1 cellular context compared by ENCODE assay signal in genomic region chr17:76723812-76724211, GRCh38.
TF ChIP-seq lines count a peak whose summit lies in the region.

No MANE protein-coding gene starts in this region.

TF ChIP-seq in GM12878, 131 proteins besides CTCF, POLR2A, EP300 and RAD21:
- TF ChIP-seq USF2 (IDR thresholded peaks at IDR 0.05; ENCODE audit: borderline replicate concordance, low read depth, low read length) (no peak), NR2C2 (IDR thresholded peaks at IDR 0.05; ENCODE audit: borderline replicate concordance, control insufficient read depth, insufficient read length, low read depth) (no peak), IKZF1 (conservative IDR thresholded peaks at IDR 0.05) (no peak), MLLT1 (IDR thresholded peaks at IDR 0.05) (no peak), PBX3 (IDR thresholded peaks at IDR 0.05; ENCODE audit: insufficient replicate concordance, low read depth, low read length) (no peak), SIN3A (IDR thresholded peaks at IDR 0.05; ENCODE audit: low read depth, low read length) (no peak), MEF2A (IDR thresholded peaks at IDR 0.05; ENCODE audit: insufficient read depth, low read depth, low read length) (no peak), USF1 (IDR thresholded peaks at IDR 0.05; ENCODE audit: borderline replicate concordance, extremely low read length, insufficient read depth, low read depth, low read length) (no peak)
